ENCODE assay signal across 6 cellular contexts in genomic region chr17:38747385-38748328, GRCh38. TPM values are rescaled to one million over a fixed set of nuclear protein-coding genes. Genes with fewer than 3 reads are reported as not detected.
DNase-seq lines count a peak whose midpoint lies in the region; ATAC-seq and TF ChIP-seq lines count a peak whose summit lies in the region.

No MANE protein-coding gene starts in this region.

- 1 to 2% methylated on average over 37 to 52 of the region's 79 CpGs for WGBS in testis, 2 donors

- peaks cover 4% of the 10 kb centered on the region for H3K4me1 ChIP-seq in foreskin keratinocyte
- peaks cover 34% of the 10 kb centered on the region for H3K4me1 ChIP-seq in testis

- intact Hi-C loops in testis (cut with DNase I; ENCODE audit: low total_unique reads): no loop called here

- no peaks in the 10 kb centered on the region for H3K9me3 ChIP-seq in testis

- H3K4me3 ChIP-seq in testis: peak overlapping the region; percentile 81 to 92

- H3K27ac ChIP-seq in foreskin keratinocyte (no peak overlapping the region), testis (peak overlapping the region; percentile 81 to 85)

- peak; percentile 16 for TF ChIP-seq CTCF in foreskin keratinocyte (conservative IDR thresholded peaks at IDR 0.05)
- TF ChIP-seq CTCF in testis (IDR thresholded peaks at IDR 0.05): no peak

- DNase-seq in COLO668 (lab: John Stamatoyannopoulos, UW; ENCODE audit: unreplicated experiment) (peak; percentile 47), NCI-H82 treated with DMSO at 0.1 percent for 48 hours (lab: John Stamatoyannopoulos, UW; ENCODE audit: unreplicated experiment) (peak; percentile 66), foreskin keratinocyte (no peak), testis (no peak), NCI-H1105 treated with DMSO at 0.1 percent for 48 hours (lab: John Stamatoyannopoulos, UW) (no peak)

- no peak for TF ChIP-seq POLR2A in testis (IDR thresholded peaks at IDR 0.05)

- H3K27me3 ChIP-seq in foreskin keratinocyte: no peaks in the 10 kb centered on the region
- H3K27me3 ChIP-seq in testis: no peaks in the 10 kb centered on the region

- H3K36me3 ChIP-seq in testis (ENCODE audit: low read depth, missing control alignments): no peaks in the 10 kb centered on the region

- no peak for ATAC-seq in foreskin keratinocyte
- ATAC-seq in GM18498 (IDR thresholded peaks at IDR 0.05; ENCODE audit: unreplicated experiment): no peak

RNA-seq across cellular contexts. Expression of gene PCGF2, which starts 0.5 kb away (rescaled TPM):
- total RNA-seq in foreskin keratinocyte: 12.8 and 15.0 TPM in 2 replicates
- 37.4 and 41.2 TPM in 2 replicates for polyA plus RNA-seq in foreskin keratinocyte
- total RNA-seq in testis: 10 to 100 TPM in 1 of 2 donors, 1 to 10 TPM in 1; 8.1 to 20.9 TPM
- 21.2 TPM for polyA plus RNA-seq in testis (ENCODE audit: insufficient read depth, low read depth, low replicate concordance)

RNA-seq across cellular contexts. Expression of gene PSMB3, which starts 4.9 kb away (rescaled TPM):
- total RNA-seq in foreskin keratinocyte (264 and 287 TPM in 2 replicates), testis (100 to 1,000 TPM; 111 to 113 TPM)
- polyA plus RNA-seq in foreskin keratinocyte (382 and 384 TPM in 2 replicates), testis (ENCODE audit: insufficient read depth, low read depth, low replicate concordance) (144 TPM)

RNA-seq across cellular contexts. Expression of gene CISD3, which starts 17.5 kb away (rescaled TPM):
- total RNA-seq in foreskin keratinocyte (23.2 and 27.2 TPM in 2 replicates), testis (10 to 100 TPM; 13.9 to 14.3 TPM)
- polyA plus RNA-seq in foreskin keratinocyte (62.4 and 68.4 TPM in 2 replicates), testis (ENCODE audit: insufficient read depth, low read depth, low replicate concordance) (25.7 TPM)

RNA-seq across cellular contexts. Expression of gene MLLT6, which starts 42.6 kb away (rescaled TPM):
- 25.6 and 28.8 TPM in 2 replicates for total RNA-seq in foreskin keratinocyte
- polyA plus RNA-seq in foreskin keratinocyte: 12.3 and 12.8 TPM in 2 replicates
- 100 to 1,000 TPM; 157 to 176 TPM for total RNA-seq in testis
- polyA plus RNA-seq in testis (ENCODE audit: insufficient read depth, low read depth, low replicate concordance): 86.9 TPM

RNA-seq across cellular contexts. Expression of gene PIP4K2B, which starts 51.7 kb away (rescaled TPM):
- total RNA-seq in foreskin keratinocyte (30.4 and 32.6 TPM in 2 replicates), testis (10 to 100 TPM; 47.2 to 56.7 TPM)
- polyA plus RNA-seq in foreskin keratinocyte (12.6 and 13.8 TPM in 2 replicates), testis (ENCODE audit: insufficient read depth, low read depth, low replicate concordance) (34.8 TPM)

Comparison
In these comparisons a context has a peak if more than half of its experiments do, and no peak if none do; other contexts are left out.
1. DNase-seq: peak in COLO668 (single experiment) and NCI-H82 treated with DMSO at 0.1 percent for 48 hours (single experiment); none in foreskin keratinocyte (0 of 2), testis (single experiment) and NCI-H1105 treated with DMSO at 0.1 percent for 48 hours (single experiment).